Comparison of ENCODE assay signal across 9 cellular contexts in genomic region chr5:172820046-172820767, GRCh38. TPM values are rescaled to one million over a fixed set of nuclear protein-coding genes. Genes with fewer than 3 reads are reported as not detected.
A peak's percentile ranks its signal among the peaks of the same experiment; 100 is the strongest.
DNase-seq lines count a peak whose midpoint lies in the region; ATAC-seq and TF ChIP-seq lines count a peak whose summit lies in the region.
"Had no signal": no experiment of that assay in that cellular context is flagged by ENCODE, and none has a peak within 500 bp of the region (broad histone marks: within the 10 kb centered on the region; RNA-seq: fewer than 3 reads in every experiment).

No MANE protein-coding gene starts in this region.

- ATAC-seq in heart right ventricle, result peak; percentile 63 to 92 (median 76)
- no peak for ATAC-seq in Right ventricle myocardium superior (ENCODE audit: poor library complexity)
- no peak for ATAC-seq in GM18867 (IDR thresholded peaks at IDR 0.05; ENCODE audit: unreplicated experiment)

- H3K4me1 ChIP-seq in heart right ventricle, result peaks cover 0 to 34% (median 7%) of the 10 kb centered on the region in 9 donors
- peaks cover 14% of the 10 kb centered on the region for H3K4me1 ChIP-seq in mucosa of stomach (ENCODE audit: control insufficient read depth, insufficient read depth, low read length)
- H3K4me1 ChIP-seq in vagina, result peaks cover 18% of the 10 kb centered on the region

- DNase-seq in heart right ventricle (peak in 1 of 2 donors; percentile 66), Right ventricle myocardium superior (no peak), cerebellar cortex (ENCODE audit: low spot score) (peak; percentile 51), vagina (ENCODE audit: extremely low spot score in 2 of 2) (no peak), NCI-H345 treated with DMSO at 0.1 percent for 48 hours (lab: John Stamatoyannopoulos, UW; ENCODE audit: unreplicated experiment) (no peak), GM19238 (ENCODE audit: insufficient read length, low spot score) (no peak)
- DNase-seq: CD4-positive, alpha-beta T cell had no signal

- no peaks in the 10 kb centered on the region for H3K27me3 ChIP-seq in heart right ventricle
- no peaks in the 10 kb centered on the region for H3K27me3 ChIP-seq in mucosa of stomach (ENCODE audit: control insufficient read depth, insufficient read depth, low read length)
- no peaks in the 10 kb centered on the region for H3K27me3 ChIP-seq in vagina

- H3K9me3 ChIP-seq in heart right ventricle, result peaks cover 0 to 4% (median 0%) of the 10 kb centered on the region in 11 donors
- H3K9me3 ChIP-seq in mucosa of stomach (ENCODE audit: control insufficient read depth, low read length), result no peaks in the 10 kb centered on the region
- H3K9me3 ChIP-seq in vagina, result no peaks in the 10 kb centered on the region

- no peak for TF ChIP-seq POLR2A in vagina (IDR thresholded peaks at IDR 0.05)

- 42 to 47% methylated on average over 16 of the region's 16 CpGs for WGBS in heart right ventricle, 2 donors

- intact Hi-C loops in heart right ventricle (cut with DNase I) (loop anchor here in 1 of 10 donors (10.0 kb wide), 1 partner anchor 45 kb away; the partner anchor contains the start of gene DUSP1), Right ventricle myocardium superior (cut with DNase I) (no loop called here), vagina (cut with DNase I) (no loop called here)

- no peak overlapping the region for H3K4me3 ChIP-seq in heart right ventricle
- no peak overlapping the region for H3K4me3 ChIP-seq in mucosa of stomach (ENCODE audit: low read length)
- no peak overlapping the region for H3K4me3 ChIP-seq in vagina

- H3K36me3 ChIP-seq in heart right ventricle (no peaks in the 10 kb centered on the region), mucosa of stomach (ENCODE audit: control insufficient read depth, insufficient read depth, low read length) (no peaks in the 10 kb centered on the region), vagina (no peaks in the 10 kb centered on the region)

- peak overlapping the region; percentile 56 for H3K9ac ChIP-seq in mucosa of stomach (ENCODE audit: low read length)

- H3K27ac ChIP-seq in heart right ventricle (peak overlapping the region in 4 of 10 donors; percentile 19 to 38 (median 27)), vagina (peak overlapping the region; percentile 66)

- TF ChIP-seq CTCF in heart right ventricle (IDR thresholded peaks at IDR 0.05) (no peak), vagina (IDR thresholded peaks at IDR 0.05) (no peak)

RNA-seq across cellular contexts. Expression of gene ERGIC1, which starts 13.8 kb away (rescaled TPM):
- 10 to 100 TPM; 60.3 to 91.9 (median 74.2) TPM for total RNA-seq in heart right ventricle
- 10 to 100 TPM; 48.0 to 64.9 TPM for polyA plus RNA-seq in heart right ventricle
- 75.5 TPM for total RNA-seq in Right ventricle myocardium superior
- 97.2 TPM for total RNA-seq in vagina

RNA-seq across cellular contexts. Expression of gene DUSP1, which starts 49.2 kb away (rescaled TPM):
- 100 to 1,000 TPM in 7 of 10 donors, 10 to 100 TPM in 3; 55.7 to 215 (median 143) TPM for total RNA-seq in heart right ventricle
- polyA plus RNA-seq in heart right ventricle, result 10 to 100 TPM; 33.3 to 98.6 TPM
- total RNA-seq in Right ventricle myocardium superior, result 122 TPM
- 2,876 TPM for total RNA-seq in vagina

Comparison
In these comparisons a context has a peak if more than half of its experiments do, and no peak if none do; other contexts are left out.
1. ATAC-seq: peak in heart right ventricle (8 of 8); none in Right ventricle myocardium superior (single experiment) and GM18867 (single experiment).
2. RNA of gene DUSP1, which starts 49.2 kb away (total RNA-seq): 2,876 TPM in vagina (single experiment); 55.7 to 215 TPM in heart right ventricle and 122 TPM in Right ventricle myocardium superior (single experiment); every median in the first group is over 10 times any median in the second.